11 cellular contexts compared by ENCODE assay signal in genomic region chr15:76972420-76973361, GRCh38. TPM values are rescaled to one million over a fixed set of nuclear protein-coding genes. Genes with fewer than 3 reads are reported as not detected.
DNase-seq lines count a peak whose midpoint lies in the region; ATAC-seq and TF ChIP-seq lines count a peak whose summit lies in the region.
"Had no signal": no experiment of that assay in that cellular context is flagged by ENCODE, and none has a peak within 500 bp of the region (broad histone marks: within the 10 kb centered on the region; RNA-seq: fewer than 3 reads in every experiment).

No MANE protein-coding gene starts in this region.

- H3K79me1 ChIP-seq in mesenchymal stem cell (replicated peaks; ENCODE audit: low read length, poor library complexity, severe bottlenecking) = no peaks in the 10 kb centered on the region

- H3K14ac ChIP-seq in mesenchymal stem cell (ENCODE audit: low read length in 2 of 2) = no peak overlapping the region

- peak overlapping the region; percentile 46 for H3K9ac ChIP-seq in mesenchymal stem cell (ENCODE audit: low read length)

- no peaks in the 10 kb centered on the region for H3K27me3 Mint-ChIP-seq in effector memory CD8-positive, alpha-beta T cell
- H3K27me3 Mint-ChIP-seq in activated CD4-positive, alpha-beta memory T cell treated with anti-CD3 and anti-CD28 coated beads for 36 hours = no peaks in the 10 kb centered on the region

- H3K36me3 Mint-ChIP-seq in activated naive CD4-positive, alpha-beta T cell treated with anti-CD3 and anti-CD28 coated beads, Interleukin-2, amount 50 U/mL, for 72 hours = no peaks in the 10 kb centered on the region
- no peaks in the 10 kb centered on the region for H3K36me3 Mint-ChIP-seq in effector memory CD8-positive, alpha-beta T cell (ENCODE audit: insufficient read depth)
- no peaks in the 10 kb centered on the region for H3K36me3 Mint-ChIP-seq in activated CD4-positive, alpha-beta memory T cell treated with anti-CD3 and anti-CD28 coated beads for 36 hours

- DNase-seq in activated naive CD4-positive, alpha-beta T cell treated with anti-CD3 and anti-CD28 coated beads, Interleukin-2, amount 50 U/mL, for 72 hours (ENCODE audit: low spot score in 2 of 2) = no peak
- DNase-seq in activated naive CD4-positive, alpha-beta T cell treated with anti-CD3 and anti-CD28 coated beads, Interleukin-2, amount 50 U/mL, for 16 hours = no peak
- DNase-seq in effector memory CD8-positive, alpha-beta T cell = no peak
- DNase-seq in mesenchymal stem cell = peak; percentile 37
- DNase-seq in uterus = peak; percentile 56 to 57
- DNase-seq in NCI-H748 treated with DMSO at 0.1 percent for 48 hours (lab: John Stamatoyannopoulos, UW) = no peak
- DNase-seq in activated CD4-positive, alpha-beta memory T cell treated with anti-CD3 and anti-CD28 coated beads for 36 hours = no peak
- DNase-seq: thyroid gland had no signal

- no peak overlapping the region for H3K27ac ChIP-seq in mesenchymal stem cell (ENCODE audit: low read length, poor library complexity, severe bottlenecking)
- peak overlapping the region; percentile 68 to 71 for H3K27ac ChIP-seq in uterus
- H3K27ac ChIP-seq: A549, Peyer's patch, thyroid gland had no signal

- no peak overlapping the region for H3K4me3 Mint-ChIP-seq in effector memory CD8-positive, alpha-beta T cell
- H3K4me3 Mint-ChIP-seq in activated CD4-positive, alpha-beta memory T cell treated with anti-CD3 and anti-CD28 coated beads for 36 hours = no peak overlapping the region

- POLR2A ChIA-PET in activated CD4-positive, alpha-beta memory T cell treated with anti-CD3 and anti-CD28 coated beads for 36 hours (lab: Charles Lee) = no interaction called here

- no peak overlapping the region for H3K23ac ChIP-seq in mesenchymal stem cell (ENCODE audit: low read length in 2 of 2)

- H2BK5ac ChIP-seq in mesenchymal stem cell (ENCODE audit: low read depth, low read length, poor library complexity, severe bottlenecking) = no peak overlapping the region

- no peak for TF ChIP-seq POLR2A in uterus (IDR thresholded peaks at IDR 0.05)

- no peak overlapping the region for H3K27ac Mint-ChIP-seq in activated naive CD4-positive, alpha-beta T cell treated with anti-CD3 and anti-CD28 coated beads, Interleukin-2, amount 50 U/mL, for 72 hours
- H3K27ac Mint-ChIP-seq in effector memory CD8-positive, alpha-beta T cell = peak overlapping the region; percentile 11 to 49
- H3K27ac Mint-ChIP-seq in activated CD4-positive, alpha-beta memory T cell treated with anti-CD3 and anti-CD28 coated beads for 36 hours = no peak overlapping the region

- H2AFZ ChIP-seq in mesenchymal stem cell (ENCODE audit: low read depth, low read length) = no peak overlapping the region

- no peaks in the 10 kb centered on the region for H3K36me3 ChIP-seq in mesenchymal stem cell (ENCODE audit: control insufficient read depth in 1 of 2, insufficient read depth in 2 of 2, low read depth in 1 of 2, low read length in 2 of 2)
- H3K36me3 ChIP-seq in uterus = no peaks in the 10 kb centered on the region
- H3K36me3 ChIP-seq: Peyer's patch, thyroid gland had no signal

- no peak overlapping the region for H2BK120ac ChIP-seq in mesenchymal stem cell (ENCODE audit: low read depth, low read length)

- H3K4me1 ChIP-seq in mesenchymal stem cell (ENCODE audit: control insufficient read depth, insufficient read depth, low read depth, low read length) = no peaks in the 10 kb centered on the region
- H3K4me1 ChIP-seq in uterus = no peaks in the 10 kb centered on the region
- H3K4me1 ChIP-seq: A549, thyroid gland had no signal

- 61% methylated on average over 18 of the region's 20 CpGs for WGBS in mesenchymal stem cell

- H3K4ac ChIP-seq in mesenchymal stem cell (ENCODE audit: low read depth in 1 of 2, low read length in 2 of 2) = no peak overlapping the region

- H3K4me3 ChIP-seq in mesenchymal stem cell (ENCODE audit: insufficient read depth in 1 of 2, low read depth in 1 of 2, low read length in 2 of 2) = peak overlapping the region in 1 of 2 experiments; percentile 74
- peak overlapping the region in 1 of 2 donors; percentile 12 for H3K4me3 ChIP-seq in uterus
- H3K4me3 ChIP-seq: A549, Peyer's patch, thyroid gland had no signal

- no peak overlapping the region for H4K8ac ChIP-seq in mesenchymal stem cell (ENCODE audit: low read length)

- H3K27me3 ChIP-seq in mesenchymal stem cell (ENCODE audit: control insufficient read depth in 1 of 2, insufficient read depth in 1 of 2, low read length in 2 of 2) = peaks cover 28 to 42% of the 10 kb centered on the region in 2 experiments
- H3K27me3 ChIP-seq in uterus = no peaks in the 10 kb centered on the region
- H3K27me3 ChIP-seq: Peyer's patch, thyroid gland had no signal

- no peak overlapping the region for H2BK12ac ChIP-seq in mesenchymal stem cell (ENCODE audit: low read length in 2 of 2)

- peaks cover 0 to 2% of the 10 kb centered on the region in 2 donors for H3K9me3 Mint-ChIP-seq in activated naive CD4-positive, alpha-beta T cell treated with anti-CD3 and anti-CD28 coated beads, Interleukin-2, amount 50 U/mL, for 72 hours
- no peaks in the 10 kb centered on the region for H3K9me3 Mint-ChIP-seq in effector memory CD8-positive, alpha-beta T cell
- no peaks in the 10 kb centered on the region for H3K9me3 Mint-ChIP-seq in activated CD4-positive, alpha-beta memory T cell treated with anti-CD3 and anti-CD28 coated beads for 36 hours

- no peak overlapping the region for H2AK5ac ChIP-seq in mesenchymal stem cell (ENCODE audit: low read length, severe bottlenecking)

- no peak for TF ChIP-seq CTCF in uterus (IDR thresholded peaks at IDR 0.05)

- no peak overlapping the region for H2BK15ac ChIP-seq in mesenchymal stem cell (ENCODE audit: low read depth, poor library complexity, severe bottlenecking)

- no peak overlapping the region for H4K91ac ChIP-seq in mesenchymal stem cell (ENCODE audit: low read length)

- no peak overlapping the region for H3K18ac ChIP-seq in mesenchymal stem cell (ENCODE audit: low read depth in 1 of 2, low read length in 2 of 2)

- H3K4me1 Mint-ChIP-seq in effector memory CD8-positive, alpha-beta T cell (ENCODE audit: low read depth in 2 of 2) = peaks cover 18% of the 10 kb centered on the region in 2 donors
- peaks cover 18% of the 10 kb centered on the region for H3K4me1 Mint-ChIP-seq in activated CD4-positive, alpha-beta memory T cell treated with anti-CD3 and anti-CD28 coated beads for 36 hours (ENCODE audit: low read depth)

- no peak overlapping the region for H3K4me2 ChIP-seq in mesenchymal stem cell (ENCODE audit: low read length, poor library complexity, severe bottlenecking)
- H3K4me2 ChIP-seq: A549 had no signal

- ATAC-seq in activated naive CD4-positive, alpha-beta T cell treated with anti-CD3 and anti-CD28 coated beads, Interleukin-2, amount 50 U/mL, for 72 hours = peak; percentile 5 to 39
- ATAC-seq in effector memory CD8-positive, alpha-beta T cell (replicated peaks) = no peak
- ATAC-seq in activated CD4-positive, CD25-positive, alpha-beta regulatory T cell treated with anti-CD3 and anti-CD28 coated beads, Interleukin-2, amount 50 U/mL, for 24 hours = no peak

- H3K9me3 ChIP-seq in mesenchymal stem cell (ENCODE audit: control insufficient read depth, low read length) = no peaks in the 10 kb centered on the region
- H3K9me3 ChIP-seq in uterus = no peaks in the 10 kb centered on the region
- H3K9me3 ChIP-seq: A549, Peyer's patch, thyroid gland had no signal

- intact Hi-C loops in uterus (cut with DNase I; ENCODE audit: low total_unique reads) = no loop called here
- intact Hi-C loops in activated CD4-positive, alpha-beta memory T cell treated with anti-CD3 and anti-CD28 coated beads for 36 hours (cut with micrococcal nuclease) = loop anchor here (1.0 to 10.0 kb wide), 4 partner anchors 50 to 572 kb away; no protein-coding TSS in a partner anchor

- CTCF ChIA-PET in activated CD4-positive, alpha-beta memory T cell treated with anti-CD3 and anti-CD28 coated beads for 36 hours (lab: Charles Lee) = interaction anchor here (0.6 to 4.7 kb wide), 53 partner anchors 10 to 782 kb away, joined by 3 to 77 read pairs (median 5); partner anchors contain the start of gene PSTPIP1

RNA-seq across cellular contexts. Expression of gene PSTPIP1, which starts 22.2 kb away (rescaled TPM):
- total RNA-seq in activated naive CD4-positive, alpha-beta T cell treated with anti-CD3 and anti-CD28 coated beads, Interleukin-2, amount 50 U/mL, for 72 hours = 100 to 1,000 TPM in 1 of 2 donors, 10 to 100 TPM in 1; 95.5 to 149 TPM
- polyA plus RNA-seq in mesenchymal stem cell (2013, experiment 1 of 2) = not detected
- not detected for polyA plus RNA-seq in mesenchymal stem cell (2013, experiment 2 of 2)
- total RNA-seq in uterus = 1 to 10 TPM in 3 of 4 donors, not detected in 1; 1.3 to 10.0 (median 4.7) TPM
- total RNA-seq in activated CD4-positive, alpha-beta memory T cell treated with anti-CD3 and anti-CD28 coated beads for 36 hours = 100 to 1,000 TPM; 155 to 164 TPM
- polyA plus RNA-seq: A549 had no signal

RNA-seq across cellular contexts. Expression of gene RCN2, which starts 41.1 kb away (rescaled TPM):
- 10 to 100 TPM; 22.2 to 34.7 TPM for total RNA-seq in activated naive CD4-positive, alpha-beta T cell treated with anti-CD3 and anti-CD28 coated beads, Interleukin-2, amount 50 U/mL, for 72 hours
- polyA plus RNA-seq in mesenchymal stem cell (2013, experiment 1 of 2) = 77.6 TPM
- 81.4 TPM for polyA plus RNA-seq in mesenchymal stem cell (2013, experiment 2 of 2)
- total RNA-seq in uterus = 100 to 1,000 TPM in 1 of 4 donors, 10 to 100 TPM in 3; 26.1 to 108 (median 46.7) TPM
- 10 to 100 TPM; 27.0 to 27.6 TPM for total RNA-seq in activated CD4-positive, alpha-beta memory T cell treated with anti-CD3 and anti-CD28 coated beads for 36 hours

Comparison
In these comparisons a context has a peak if more than half of its experiments do, and no peak if none do; other contexts are left out.
1. ATAC-seq: peak in activated naive CD4-positive, alpha-beta T cell treated with anti-CD3 and anti-CD28 coated beads, Interleukin-2, amount 50 U/mL, for 72 hours (2 of 2); none in effector memory CD8-positive, alpha-beta T cell (single experiment) and activated CD4-positive, CD25-positive, alpha-beta regulatory T cell treated with anti-CD3 and anti-CD28 coated beads, Interleukin-2, amount 50 U/mL, for 24 hours (0 of 2).
2. DNase-seq: peak in mesenchymal stem cell (single experiment) and uterus (2 of 2); none in activated naive CD4-positive, alpha-beta T cell treated with anti-CD3 and anti-CD28 coated beads, Interleukin-2, amount 50 U/mL, for 72 hours (0 of 2), activated naive CD4-positive, alpha-beta T cell treated with anti-CD3 and anti-CD28 coated beads, Interleukin-2, amount 50 U/mL, for 16 hours (single experiment), effector memory CD8-positive, alpha-beta T cell (0 of 3), NCI-H748 treated with DMSO at 0.1 percent for 48 hours (single experiment) and activated CD4-positive, alpha-beta memory T cell treated with anti-CD3 and anti-CD28 coated beads for 36 hours (single experiment).
3. H3K27ac Mint-ChIP-seq: peak in effector memory CD8-positive, alpha-beta T cell (2 of 2); none in activated naive CD4-positive, alpha-beta T cell treated with anti-CD3 and anti-CD28 coated beads, Interleukin-2, amount 50 U/mL, for 72 hours (0 of 2) and activated CD4-positive, alpha-beta memory T cell treated with anti-CD3 and anti-CD28 coated beads for 36 hours (single experiment).
4. RNA of gene PSTPIP1, which starts 22.2 kb away (total RNA-seq): 155 to 164 TPM in activated CD4-positive, alpha-beta memory T cell treated with anti-CD3 and anti-CD28 coated beads for 36 hours and 95.5 to 149 TPM in activated naive CD4-positive, alpha-beta T cell treated with anti-CD3 and anti-CD28 coated beads, Interleukin-2, amount 50 U/mL, for 72 hours; 1.3 to 10.0 TPM in uterus; every median in the first group is over 4 times any median in the second.